26 cellular contexts compared by ENCODE assay signal in the genomic region with DNA sequence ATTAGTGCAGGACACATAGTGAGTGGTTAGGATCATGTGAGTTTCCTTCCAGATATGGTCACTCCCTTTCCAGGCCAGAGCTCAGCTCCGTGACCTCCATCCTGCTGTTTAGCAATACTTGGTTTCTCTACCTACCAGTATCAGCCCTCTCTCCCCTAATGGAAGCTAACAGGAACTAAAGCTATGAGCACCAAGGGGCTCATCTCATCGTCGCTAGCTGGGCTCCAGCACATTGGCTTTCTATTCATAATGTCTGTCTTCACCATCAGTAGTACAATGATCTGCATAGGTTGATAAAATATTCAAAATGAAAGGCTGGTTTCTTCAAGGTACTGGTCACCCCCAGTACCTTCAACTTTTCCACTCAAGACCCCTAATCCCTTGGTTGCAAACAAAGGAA. TPM values are rescaled to one million over a fixed set of nuclear protein-coding genes. Genes with fewer than 3 reads are reported as not detected.
"Had no signal": no experiment of that assay in that cellular context is flagged by ENCODE, and none has a peak within 500 bp of the region (broad histone marks: within the 10 kb centered on the region; RNA-seq: fewer than 3 reads in every experiment).

No MANE protein-coding gene starts in this region.

- H3K4me3 ChIP-seq: dorsolateral prefrontal cortex, gastrocnemius medialis, ovary, right lobe of liver, smooth muscle cell, suprapubic skin had no signal

- H3K27ac ChIP-seq: epithelial cell of prostate, ovary, right lobe of liver, suprapubic skin had no signal

- H3K9me3 ChIP-seq: gastrocnemius medialis, ovary, right lobe of liver, suprapubic skin had no signal

- H3K36me3 ChIP-seq: gastrocnemius medialis, ovary, right lobe of liver, suprapubic skin had no signal

- DNase-seq: dorsolateral prefrontal cortex; effector CD4-positive, alpha-beta T cell; foreskin fibroblast; gastrocnemius medialis; kidney; mammary epithelial cell; naive thymus-derived CD8-positive, alpha-beta T cell; nephron progenitor cell; occipital lobe; ovary; posterior cingulate gyrus; retina; right lobe of liver; stimulated activated CD4-positive, alpha-beta T cell treated with anti-CD3 and anti-CD28 coated beads, Interleukin-12 subunit alpha, Interleukin-12 subunit beta, amount 100 ng/mL, for 4 hours; stimulated activated CD4-positive, alpha-beta T cell treated with anti-CD3 and anti-CD28 coated beads, Interleukin-1b, Interleukin-23, amount 100 ng/mL, for 48 hours; stimulated activated CD4-positive, alpha-beta T cell treated with anti-CD3 and anti-CD28 coated beads, Interleukin-4, amount 100 ng/mL, for 1 hour; stimulated activated CD8-positive, alpha-beta memory T cell treated with anti-CD3 and anti-CD28 coated beads, Interleukin-4, amount 100 ng/mL, for 48 hours; stimulated activated naive CD4-positive, alpha-beta T cell; stimulated activated naive CD8-positive, alpha-beta T cell treated with anti-CD3 and anti-CD28 coated beads, Interleukin-15, amount 100 ng/mL, for 72 hours had no signal

- FAIRE-seq: colon, kidney, urothelium cell line had no signal

- ATAC-seq: esophagus mucosa; gastrocnemius medialis; left lobe of liver; naive thymus-derived CD8-positive, alpha-beta T cell; right lobe of liver; stimulated activated naive CD8-positive, alpha-beta T cell treated with anti-CD3 and anti-CD28 coated beads, Interleukin-15, amount 100 ng/mL, for 72 hours had no signal

- H3K27me3 ChIP-seq: dorsolateral prefrontal cortex, gastrocnemius medialis, ovary, right lobe of liver had no signal

- H3K4me2 ChIP-seq: smooth muscle cell had no signal

RNA-seq across cellular contexts. Expression of a gene that starts 2.4 kb away (rescaled TPM):
- total RNA-seq: naive thymus-derived CD8-positive, alpha-beta T cell had no signal
- polyA plus RNA-seq: naive thymus-derived CD8-positive, alpha-beta T cell had no signal
